18 cellular contexts compared by ENCODE assay signal in the genomic region with DNA sequence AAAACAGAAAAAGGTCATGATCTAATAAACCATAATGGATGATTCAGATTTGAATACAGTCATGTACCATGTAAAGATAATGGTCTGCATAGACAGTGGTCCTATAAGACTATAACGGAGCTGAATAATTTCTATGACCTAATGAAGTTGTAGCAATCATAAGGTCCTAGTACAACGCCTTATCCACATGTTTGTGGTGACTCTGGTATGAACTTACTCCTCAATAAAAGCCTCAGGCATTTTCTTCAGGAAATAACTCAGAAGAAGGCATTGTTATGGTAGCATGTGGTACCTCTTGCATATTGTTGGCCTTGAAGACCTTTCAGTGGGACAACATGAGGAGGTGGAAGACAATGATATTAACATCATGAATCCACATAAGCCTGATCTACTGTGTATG.
DNase-seq lines count a peak whose midpoint lies in the region; ATAC-seq and TF ChIP-seq lines count a peak whose summit lies in the region.
"Had no signal": no experiment of that assay in that cellular context is flagged by ENCODE, and none has a peak within 500 bp of the region (broad histone marks: within the 10 kb centered on the region; RNA-seq: fewer than 3 reads in every experiment).

No MANE protein-coding gene starts in this region.

- TF ChIP-seq CTCF in fibroblast of the aortic adventitia (IDR thresholded peaks at IDR 0.05; ENCODE audit: insufficient read depth, low read length) (no peak), coronary artery (IDR thresholded peaks at IDR 0.05) (no peak)

- no peak overlapping the region for H3K27ac ChIP-seq in coronary artery
- H3K27ac ChIP-seq: HL-60 had no signal

- intact Hi-C loops in head of caudate nucleus (cut with DNase I), result no loop called here

- DNase-seq in HS-5 (ENCODE audit: low read depth) (peak; percentile 33), astrocyte of the hippocampus (ENCODE audit: low read depth, low spot score) (peak; percentile 24), fibroblast of the aortic adventitia (ENCODE audit: low read depth) (peak; percentile 2), head of caudate nucleus (no peak), coronary artery (ENCODE audit: low spot score) (no peak), midbrain (lab: John Stamatoyannopoulos, UW) (no peak)
- DNase-seq: ACHN; AML-193; COR-L47; NCI-H1417 treated with DMSO at 0.1 percent for 48 hours; NCI-H2029; NCI-H2171 treated with DMSO at 0.1 percent for 48 hours; NCI-H446 treated with DMSO at 0.1 percent for 48 hours; NK-92 treated with Interleukin-12 subunit alpha and Interleukin-12 subunit beta, amount 100 ng/mL, for 24 hours had no signal

- ATAC-seq in HG02885 (IDR thresholded peaks at IDR 0.05; ENCODE audit: poor library complexity, unreplicated experiment), result no peak
- ATAC-seq: K562 had no signal

- no peak overlapping the region for H3K4me3 ChIP-seq in fibroblast of the aortic adventitia (ENCODE audit: low read depth, low read length)
- no peak overlapping the region for H3K4me3 ChIP-seq in coronary artery
- H3K4me3 ChIP-seq: HAP-1, K562 had no signal

Comparison
In these comparisons a context has a peak if more than half of its experiments do, and no peak if none do; other contexts are left out.
1. DNase-seq: peak in HS-5 (single experiment), astrocyte of the hippocampus (single experiment) and fibroblast of the aortic adventitia (single experiment); none in head of caudate nucleus (0 of 42), coronary artery (single experiment) and midbrain (single experiment).